In genomic region chr11:325796-326591, GRCh38 we compare ENCODE assay signal across 9 cellular contexts. TPM values are rescaled to one million over a fixed set of nuclear protein-coding genes. Genes with fewer than 3 reads are reported as not detected.
A peak's percentile ranks its signal among the peaks of the same experiment; 100 is the strongest.
DNase-seq lines count a peak whose midpoint lies in the region; ATAC-seq and TF ChIP-seq lines count a peak whose summit lies in the region.
"Had no signal": no experiment of that assay in that cellular context is flagged by ENCODE, and none has a peak within 500 bp of the region (broad histone marks: within the 10 kb centered on the region; RNA-seq: fewer than 3 reads in every experiment).

No MANE protein-coding gene starts in this region.

- POLR2A ChIA-PET in CD8-positive, alpha-beta T cell (lab: Charles Lee), result interaction anchor here (1.0 to 1.2 kb wide), 2 partner anchors 9 to 57 kb away, joined by 4 read pairs; no protein-coding TSS in a partner anchor
- POLR2A ChIA-PET in T-cell (lab: Charles Lee), result no interaction called here
- POLR2A ChIA-PET in GM10248 (lab: Yijun Ruan, JAX), result no interaction called here

- CTCF ChIA-PET in CD8-positive, alpha-beta T cell (lab: Charles Lee), result interaction anchor here (0.6 to 2.3 kb wide), 4 partner anchors 9 to 24 kb away, joined by 4 to 8 read pairs (median 7); no protein-coding TSS in a partner anchor
- CTCF ChIA-PET in T-cell (lab: Charles Lee), result interaction anchor here (0.6 to 1.7 kb wide), 4 partner anchors 9 to 88 kb away, joined by 3 to 9 read pairs (median 5); no protein-coding TSS in a partner anchor
- CTCF ChIA-PET in GM10248 (lab: Yijun Ruan, JAX), result interaction anchor here (1.5 to 2.1 kb wide), 3 partner anchors 14 to 76 kb away, joined by 3 to 5 read pairs (median 4); no protein-coding TSS in a partner anchor

- peak overlapping the region; percentile 6 for H3K4me3 ChIP-seq in CD8-positive, alpha-beta T cell (ENCODE audit: low read depth, low read length)
- H3K4me3 ChIP-seq in heart left ventricle (peak overlapping the region in 6 of 12 donors; percentile 5 to 30 (median 24)), psoas muscle (no peak overlapping the region)

- H3K27ac Mint-ChIP-seq in CD8-positive, alpha-beta T cell, result peak overlapping the region; percentile 95
- peak overlapping the region; percentile 96 to 97 for H3K27ac Mint-ChIP-seq in T-cell

- TF ChIP-seq CTCF in CD8-positive, alpha-beta T cell (IDR thresholded peaks at IDR 0.05), result no peak
- TF ChIP-seq CTCF in heart left ventricle (IDR thresholded peaks at IDR 0.05), result no peak
- no peak for TF ChIP-seq CTCF in psoas muscle (IDR thresholded peaks at IDR 0.05)
- TF ChIP-seq CTCF in GM10248 (IDR thresholded peaks at IDR 0.05; ENCODE audit: control extremely low read depth, extremely low read depth, low read depth, missing control alignments), result no peak

- peaks cover 66% of the 10 kb centered on the region for H3K4me1 Mint-ChIP-seq in CD8-positive, alpha-beta T cell (ENCODE audit: low read depth)
- H3K4me1 Mint-ChIP-seq in T-cell, result peaks cover 54 to 66% (median 59%) of the 10 kb centered on the region in 3 donors

- ATAC-seq in CD8-positive, alpha-beta T cell, result peak; percentile 11
- ATAC-seq in T-cell (replicated peaks in 1 of 4) (no peak), heart left ventricle (peak in 3 of 4 donors; percentile 6 to 50 (median 21)), psoas muscle (peak in 1 of 4 donors; percentile 12), left colon (no peak)

- H3K27me3 Mint-ChIP-seq in CD8-positive, alpha-beta T cell (ENCODE audit: low read depth), result no peaks in the 10 kb centered on the region
- H3K27me3 Mint-ChIP-seq in T-cell, result no peaks in the 10 kb centered on the region

- no peaks in the 10 kb centered on the region for H3K9me3 Mint-ChIP-seq in CD8-positive, alpha-beta T cell
- H3K9me3 Mint-ChIP-seq in T-cell, result no peaks in the 10 kb centered on the region

- intact Hi-C loops in CD8-positive, alpha-beta T cell (cut with DNase I, micrococcal nuclease), result loop anchor here in 1 of 2 experiments (2.0 kb wide), 2 partner anchors 13 to 27 kb away; no protein-coding TSS in a partner anchor
- intact Hi-C loops in heart left ventricle (cut with DNase I) (loop anchor here in 3 of 10 donors (2.0 kb wide), 2 partner anchors 27 to 29 kb away; no protein-coding TSS in a partner anchor), psoas muscle (cut with DNase I) (no loop called here), left colon (cut with DNase I, micrococcal nuclease) (no loop called here)

- no peak for TF ChIP-seq POLR2A in heart left ventricle (IDR thresholded peaks at IDR 0.05)

- peaks cover 75% of the 10 kb centered on the region for H3K4me1 ChIP-seq in CD8-positive, alpha-beta T cell (ENCODE audit: insufficient read depth, low read length)
- H3K4me1 ChIP-seq in heart left ventricle (peaks cover 3 to 72% (median 34%) of the 10 kb centered on the region in 12 donors), psoas muscle (peaks cover 13% of the 10 kb centered on the region)

- peak overlapping the region; percentile 69 for H3K27ac ChIP-seq in CD8-positive, alpha-beta T cell (ENCODE audit: low read depth, low read length)
- H3K27ac ChIP-seq in heart left ventricle (peak overlapping the region; percentile 89 to 99 (median 94)), psoas muscle (peak overlapping the region; percentile 76)
- H3K27ac ChIP-seq: RWPE1 had no signal

- H3K4me3 Mint-ChIP-seq in CD8-positive, alpha-beta T cell, result peak overlapping the region; percentile 56
- peak overlapping the region in 2 of 3 donors; percentile 28 to 74 for H3K4me3 Mint-ChIP-seq in T-cell

- WGBS in heart left ventricle, 4 donors, result 65 to 78% (median 76%) methylated on average over 29 to 30 of the region's 30 CpGs
- WGBS in psoas muscle, 3 donors, result 71 to 84% (median 76%) methylated on average over 30 of the region's 30 CpGs

- no peaks in the 10 kb centered on the region for H3K36me3 Mint-ChIP-seq in CD8-positive, alpha-beta T cell
- H3K36me3 Mint-ChIP-seq in T-cell, result no peaks in the 10 kb centered on the region

- no peaks in the 10 kb centered on the region for H3K36me3 ChIP-seq in CD8-positive, alpha-beta T cell (ENCODE audit: insufficient read depth, low read length)
- no peaks in the 10 kb centered on the region for H3K36me3 ChIP-seq in heart left ventricle
- H3K36me3 ChIP-seq in psoas muscle (ENCODE audit: insufficient read depth in 1 of 2, low read depth in 1 of 2), result no peaks in the 10 kb centered on the region

- H3K9me3 ChIP-seq in CD8-positive, alpha-beta T cell (ENCODE audit: low read length), result no peaks in the 10 kb centered on the region
- H3K9me3 ChIP-seq in heart left ventricle (no peaks in the 10 kb centered on the region), psoas muscle (no peaks in the 10 kb centered on the region)

- DNase-seq in CD8-positive, alpha-beta T cell, result peak in 1 of 7 experiments; percentile 12
- DNase-seq in T-cell (no peak), heart left ventricle (peak in 1 of 5 donors; percentile 61), psoas muscle (no peak), NOMO-1 treated with dmso at 0.1 percent for 144 hours (lab: John Stamatoyannopoulos, UW; ENCODE audit: unreplicated experiment) (no peak), retina (no peak), GM10248 (ENCODE audit: extremely low spot score) (no peak), left colon (no peak)

- H3K27me3 ChIP-seq in CD8-positive, alpha-beta T cell (ENCODE audit: insufficient read depth, low read length), result no peaks in the 10 kb centered on the region
- no peaks in the 10 kb centered on the region for H3K27me3 ChIP-seq in heart left ventricle
- peaks cover 0 to 6% (median 4%) of the 10 kb centered on the region in 3 donors for H3K27me3 ChIP-seq in psoas muscle (ENCODE audit: insufficient read depth in 3 of 3, low read length in 2 of 3)

RNA-seq across cellular contexts. Expression of gene IFITM3, which starts 5.3 kb away (rescaled TPM):
- total RNA-seq in CD8-positive, alpha-beta T cell, result 1 to 10 TPM; 6.3 to 7.1 TPM
- total RNA-seq in T-cell (10 to 100 TPM in 4 of 5 donors, 1 to 10 TPM in 1; 2.1 to 35.5 (median 17.6) TPM), heart left ventricle (100 to 1,000 TPM; 144 to 781 (median 214) TPM), psoas muscle (100 to 1,000 TPM; 136 to 234 (median 202) TPM), left colon (100 to 1,000 TPM; 118 to 136 TPM)
- polyA plus RNA-seq in heart left ventricle (100 to 1,000 TPM; 501 to 873 TPM), psoas muscle (100 to 1,000 TPM; 186 to 557 (median 260) TPM)

RNA-seq across cellular contexts. Expression of gene IFITM1, which starts 12.2 kb away (rescaled TPM):
- total RNA-seq in CD8-positive, alpha-beta T cell, result 100 to 1,000 TPM; 223 to 251 TPM
- total RNA-seq in T-cell (100 to 1,000 TPM; 201 to 427 (median 243) TPM), heart left ventricle (100 to 1,000 TPM in 6 of 9 donors, 10 to 100 TPM in 3; 61.3 to 277 (median 127) TPM), psoas muscle (100 to 1,000 TPM in 1 of 4 donors, 10 to 100 TPM in 3; 44.0 to 105 (median 71.3) TPM), left colon (100 to 1,000 TPM in 1 of 2 donors, 10 to 100 TPM in 1; 85.6 to 127 TPM)
- polyA plus RNA-seq in heart left ventricle (100 to 1,000 TPM; 158 to 278 TPM), psoas muscle (100 to 1,000 TPM in 1 of 3 donors, 10 to 100 TPM in 2; 39.7 to 107 (median 69.7) TPM)

RNA-seq across cellular contexts. Expression of gene IFITM2, which starts 18.4 kb away (rescaled TPM):
- 100 to 1,000 TPM; 283 to 295 TPM for total RNA-seq in CD8-positive, alpha-beta T cell
- 100 to 1,000 TPM; 276 to 654 (median 359) TPM for total RNA-seq in T-cell
- 100 to 1,000 TPM; 116 to 412 (median 149) TPM for total RNA-seq in heart left ventricle
- polyA plus RNA-seq in heart left ventricle, result 100 to 1,000 TPM; 270 to 501 TPM
- 100 to 1,000 TPM; 131 to 161 (median 136) TPM for total RNA-seq in psoas muscle
- polyA plus RNA-seq in psoas muscle, result 100 to 1,000 TPM; 109 to 371 (median 181) TPM
- 100 to 1,000 TPM in 1 of 2 donors, 10 to 100 TPM in 1; 87.7 to 133 TPM for total RNA-seq in left colon

RNA-seq across cellular contexts. Expression of gene IFITM5, which starts 26.7 kb away (rescaled TPM):
- not detected for total RNA-seq in CD8-positive, alpha-beta T cell
- not detected for total RNA-seq in T-cell
- not detected for total RNA-seq in heart left ventricle
- polyA plus RNA-seq in heart left ventricle, result not detected
- total RNA-seq in psoas muscle, result not detected
- polyA plus RNA-seq in psoas muscle, result not detected
- total RNA-seq in left colon, result not detected

RNA-seq across cellular contexts. Expression of gene PGGHG, which starts 37.1 kb away (rescaled TPM):
- total RNA-seq in CD8-positive, alpha-beta T cell, result 100 to 1,000 TPM; 902 to 919 TPM
- total RNA-seq in T-cell (100 to 1,000 TPM; 252 to 818 (median 459) TPM), heart left ventricle (10 to 100 TPM in 2 of 9 donors, 1 to 10 TPM in 7; 4.5 to 11.1 (median 6.2) TPM), psoas muscle (1 to 10 TPM; 2.9 to 5.1 (median 3.9) TPM), left colon (10 to 100 TPM; 18.8 to 20.6 TPM)
- polyA plus RNA-seq in heart left ventricle (10 to 100 TPM in 1 of 2 donors, 1 to 10 TPM in 1; 9.4 to 15.7 TPM), psoas muscle (1 to 10 TPM; 2.7 to 8.6 (median 4.0) TPM)

Comparison
In these comparisons a context has a peak if more than half of its experiments do, and no peak if none do; other contexts are left out.
1. ATAC-seq: peak in CD8-positive, alpha-beta T cell (single experiment) and heart left ventricle (3 of 4); none in T-cell (0 of 4) and left colon (single experiment).
2. Peak in every context shown above with its lines, with median percentiles within 50 percentile points of each other: H3K27ac ChIP-seq.